In the genomic region with DNA sequence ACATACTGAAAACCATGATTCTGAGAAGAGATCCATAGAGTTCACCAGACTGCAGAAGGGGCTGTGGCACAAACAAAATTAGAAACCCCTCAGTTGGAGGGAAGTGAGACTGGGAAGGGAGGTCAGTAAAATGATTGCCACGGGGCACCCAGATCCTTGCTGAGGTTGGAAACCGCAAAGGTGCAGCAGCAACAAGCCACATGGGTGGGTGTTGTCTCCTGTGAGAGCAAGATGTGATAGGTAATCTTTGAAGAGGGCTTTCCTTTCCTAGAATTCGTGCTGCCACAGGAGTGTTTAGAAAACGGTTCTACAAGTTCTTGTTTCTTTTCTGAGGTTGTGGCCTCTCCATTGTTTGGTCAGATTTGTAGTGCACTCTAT, we compare ENCODE assay signal across 11 cellular contexts.
DNase-seq lines count a peak whose midpoint lies in the region; ATAC-seq and TF ChIP-seq lines count a peak whose summit lies in the region.
"Had no signal": no experiment of that assay in that cellular context is flagged by ENCODE, and none has a peak within 500 bp of the region (broad histone marks: within the 10 kb centered on the region; RNA-seq: fewer than 3 reads in every experiment).

No MANE protein-coding gene starts in this region.

- no peak overlapping the region for H3K4me3 ChIP-seq in upper lobe of left lung
- H3K4me3 ChIP-seq: body of pancreas, upper lobe of right lung had no signal

- no peaks in the 10 kb centered on the region for H3K9me3 ChIP-seq in upper lobe of left lung
- H3K9me3 ChIP-seq: body of pancreas, upper lobe of right lung had no signal

- no peak for TF ChIP-seq POLR2A in upper lobe of left lung (IDR thresholded peaks at IDR 0.05)

- peak overlapping the region; percentile 49 to 72 for H3K27ac Mint-ChIP-seq in natural killer cell treated with Interleukin-12 subunit alpha and Interleukin-12 subunit beta and Interleukin-15 and Interleukin-18, amount 100 ng/mL, for 72 hours
- no peak overlapping the region for H3K27ac Mint-ChIP-seq in WTC11

- H3K4me3 Mint-ChIP-seq in natural killer cell treated with Interleukin-12 subunit alpha and Interleukin-12 subunit beta and Interleukin-15 and Interleukin-18, amount 100 ng/mL, for 72 hours, result peak overlapping the region; percentile 62
- no peak overlapping the region for H3K4me3 Mint-ChIP-seq in WTC11

- no peak overlapping the region for H3K27ac ChIP-seq in upper lobe of left lung
- H3K27ac ChIP-seq: body of pancreas, upper lobe of right lung had no signal

- POLR2A ChIA-PET in WTC11 (lab: Charles Lee), result no interaction called here

- WGBS in upper lobe of left lung, 2 donors, result 63 to 75% methylated on average over 4 of the region's 4 CpGs

- TF ChIP-seq CTCF in upper lobe of left lung (IDR thresholded peaks at IDR 0.05), result no peak
- no peak for TF ChIP-seq CTCF in WTC11 (IDR thresholded peaks at IDR 0.05)

- no peaks in the 10 kb centered on the region for H3K27me3 ChIP-seq in upper lobe of left lung
- H3K27me3 ChIP-seq: body of pancreas, upper lobe of right lung had no signal

- no peak for TF ChIP-seq EP300 in upper lobe of left lung (IDR thresholded peaks at IDR 0.05)

- CTCF ChIA-PET in WTC11 (lab: Charles Lee), result interaction anchor here (1.1 kb wide), 1 partner anchor 8 kb away, joined by 4 read pairs; no protein-coding TSS in a partner anchor

- peak; percentile 21 for DNase-seq in activated CD4-positive, alpha-beta T cell treated with anti-CD3 and anti-CD28 coated beads, Interleukin-2, amount 50 U/mL, for 1 hour
- DNase-seq in natural killer cell treated with Interleukin-12 subunit alpha and Interleukin-12 subunit beta and Interleukin-15 and Interleukin-18, amount 100 ng/mL, for 72 hours (ENCODE audit: low spot score), result no peak
- DNase-seq in NCI-H345 (lab: John Stamatoyannopoulos, UW), result no peak
- DNase-seq in upper lobe of left lung, result no peak
- DNase-seq in SIG-M5 treated with dmso at 0.1 percent for 504 hours (lab: John Stamatoyannopoulos, UW; ENCODE audit: unreplicated experiment), result no peak
- DNase-seq in WTC11 (ENCODE audit: low spot score), result no peak
- DNase-seq: body of pancreas, NCI-H226, upper lobe of right lung had no signal

- ATAC-seq in GM18870 (IDR thresholded peaks at IDR 0.05; ENCODE audit: unreplicated experiment) (peak; percentile 30), HG02759 (IDR thresholded peaks at IDR 0.05; ENCODE audit: unreplicated experiment) (peak; percentile 37), upper lobe of left lung (ENCODE audit: low FRiP score in 2 of 2) (no peak), WTC11 (no peak)
- ATAC-seq in natural killer cell treated with Interleukin-12 subunit alpha and Interleukin-12 subunit beta and Interleukin-15 and Interleukin-18, amount 100 ng/mL, for 72 hours, result peak; percentile 57 to 60
- ATAC-seq: body of pancreas, upper lobe of right lung had no signal

- H3K4me1 Mint-ChIP-seq in natural killer cell treated with Interleukin-12 subunit alpha and Interleukin-12 subunit beta and Interleukin-15 and Interleukin-18, amount 100 ng/mL, for 72 hours (ENCODE audit: low read depth in 2 of 2), result peaks cover 39 to 54% of the 10 kb centered on the region in 2 donors
- H3K4me1 Mint-ChIP-seq in WTC11, result no peaks in the 10 kb centered on the region

- no peaks in the 10 kb centered on the region for H3K27me3 Mint-ChIP-seq in natural killer cell treated with Interleukin-12 subunit alpha and Interleukin-12 subunit beta and Interleukin-15 and Interleukin-18, amount 100 ng/mL, for 72 hours
- H3K27me3 Mint-ChIP-seq in WTC11 (ENCODE audit: low read depth), result no peaks in the 10 kb centered on the region

- H3K4me1 ChIP-seq in upper lobe of left lung, result no peaks in the 10 kb centered on the region
- H3K4me1 ChIP-seq: body of pancreas, upper lobe of right lung had no signal

- H3K36me3 Mint-ChIP-seq in natural killer cell treated with Interleukin-12 subunit alpha and Interleukin-12 subunit beta and Interleukin-15 and Interleukin-18, amount 100 ng/mL, for 72 hours, result peaks cover 73% of the 10 kb centered on the region
- H3K36me3 Mint-ChIP-seq in WTC11, result peaks cover 6% of the 10 kb centered on the region; the same call in 1 of the 2 replicates

- H3K36me3 ChIP-seq in upper lobe of left lung, result peaks cover 17 to 68% (median 22%) of the 10 kb centered on the region in 4 donors

- no peaks in the 10 kb centered on the region for H3K9me3 Mint-ChIP-seq in natural killer cell treated with Interleukin-12 subunit alpha and Interleukin-12 subunit beta and Interleukin-15 and Interleukin-18, amount 100 ng/mL, for 72 hours
- H3K9me3 Mint-ChIP-seq in WTC11, result peaks cover 8% of the 10 kb centered on the region

TF ChIP-seq in WTC11, 78 proteins besides CTCF, POLR2A, EP300 and RAD21:
- TF ChIP-seq, protein P1, sequence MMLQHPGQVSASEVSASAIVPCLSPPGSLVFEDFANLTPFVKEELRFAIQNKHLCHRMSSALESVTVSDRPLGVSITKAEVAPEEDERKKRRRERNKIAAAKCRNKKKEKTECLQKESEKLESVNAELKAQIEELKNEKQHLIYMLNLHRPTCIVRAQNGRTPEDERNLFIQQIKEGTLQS (CRISPR knock-in tag; conservative IDR thresholded peaks at IDR 0.05), result no peak
- TF ChIP-seq, protein P2, sequence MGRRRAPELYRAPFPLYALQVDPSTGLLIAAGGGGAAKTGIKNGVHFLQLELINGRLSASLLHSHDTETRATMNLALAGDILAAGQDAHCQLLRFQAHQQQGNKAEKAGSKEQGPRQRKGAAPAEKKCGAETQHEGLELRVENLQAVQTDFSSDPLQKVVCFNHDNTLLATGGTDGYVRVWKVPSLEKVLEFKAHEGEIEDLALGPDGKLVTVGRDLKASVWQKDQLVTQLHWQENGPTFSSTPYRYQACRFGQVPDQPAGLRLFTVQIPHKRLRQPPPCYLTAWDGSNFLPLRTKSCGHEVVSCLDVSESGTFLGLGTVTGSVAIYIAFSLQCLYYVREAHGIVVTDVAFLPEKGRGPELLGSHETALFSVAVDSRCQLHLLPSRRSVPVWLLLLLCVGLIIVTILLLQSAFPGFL (CRISPR knock-in tag; IDR thresholded peaks at IDR 0.05; ENCODE audit: borderline replicate concordance), result no peak
- TF ChIP-seq, protein P3, sequence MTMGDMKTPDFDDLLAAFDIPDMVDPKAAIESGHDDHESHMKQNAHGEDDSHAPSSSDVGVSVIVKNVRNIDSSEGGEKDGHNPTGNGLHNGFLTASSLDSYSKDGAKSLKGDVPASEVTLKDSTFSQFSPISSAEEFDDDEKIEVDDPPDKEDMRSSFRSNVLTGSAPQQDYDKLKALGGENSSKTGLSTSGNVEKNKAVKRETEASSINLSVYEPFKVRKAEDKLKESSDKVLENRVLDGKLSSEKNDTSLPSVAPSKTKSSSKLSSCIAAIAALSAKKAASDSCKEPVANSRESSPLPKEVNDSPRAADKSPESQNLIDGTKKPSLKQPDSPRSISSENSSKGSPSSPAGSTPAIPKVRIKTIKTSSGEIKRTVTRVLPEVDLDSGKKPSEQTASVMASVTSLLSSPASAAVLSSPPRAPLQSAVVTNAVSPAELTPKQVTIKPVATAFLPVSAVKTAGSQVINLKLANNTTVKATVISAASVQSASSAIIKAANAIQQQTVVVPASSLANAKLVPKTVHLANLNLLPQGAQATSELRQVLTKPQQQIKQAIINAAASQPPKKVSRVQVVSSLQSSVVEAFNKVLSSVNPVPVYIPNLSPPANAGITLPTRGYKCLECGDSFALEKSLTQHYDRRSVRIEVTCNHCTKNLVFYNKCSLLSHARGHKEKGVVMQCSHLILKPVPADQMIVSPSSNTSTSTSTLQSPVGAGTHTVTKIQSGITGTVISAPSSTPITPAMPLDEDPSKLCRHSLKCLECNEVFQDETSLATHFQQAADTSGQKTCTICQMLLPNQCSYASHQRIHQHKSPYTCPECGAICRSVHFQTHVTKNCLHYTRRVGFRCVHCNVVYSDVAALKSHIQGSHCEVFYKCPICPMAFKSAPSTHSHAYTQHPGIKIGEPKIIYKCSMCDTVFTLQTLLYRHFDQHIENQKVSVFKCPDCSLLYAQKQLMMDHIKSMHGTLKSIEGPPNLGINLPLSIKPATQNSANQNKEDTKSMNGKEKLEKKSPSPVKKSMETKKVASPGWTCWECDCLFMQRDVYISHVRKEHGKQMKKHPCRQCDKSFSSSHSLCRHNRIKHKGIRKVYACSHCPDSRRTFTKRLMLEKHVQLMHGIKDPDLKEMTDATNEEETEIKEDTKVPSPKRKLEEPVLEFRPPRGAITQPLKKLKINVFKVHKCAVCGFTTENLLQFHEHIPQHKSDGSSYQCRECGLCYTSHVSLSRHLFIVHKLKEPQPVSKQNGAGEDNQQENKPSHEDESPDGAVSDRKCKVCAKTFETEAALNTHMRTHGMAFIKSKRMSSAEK (CRISPR knock-in tag; IDR thresholded peaks at IDR 0.05; ENCODE audit: borderline replicate concordance), result no peak
- TF ChIP-seq, protein P4, sequence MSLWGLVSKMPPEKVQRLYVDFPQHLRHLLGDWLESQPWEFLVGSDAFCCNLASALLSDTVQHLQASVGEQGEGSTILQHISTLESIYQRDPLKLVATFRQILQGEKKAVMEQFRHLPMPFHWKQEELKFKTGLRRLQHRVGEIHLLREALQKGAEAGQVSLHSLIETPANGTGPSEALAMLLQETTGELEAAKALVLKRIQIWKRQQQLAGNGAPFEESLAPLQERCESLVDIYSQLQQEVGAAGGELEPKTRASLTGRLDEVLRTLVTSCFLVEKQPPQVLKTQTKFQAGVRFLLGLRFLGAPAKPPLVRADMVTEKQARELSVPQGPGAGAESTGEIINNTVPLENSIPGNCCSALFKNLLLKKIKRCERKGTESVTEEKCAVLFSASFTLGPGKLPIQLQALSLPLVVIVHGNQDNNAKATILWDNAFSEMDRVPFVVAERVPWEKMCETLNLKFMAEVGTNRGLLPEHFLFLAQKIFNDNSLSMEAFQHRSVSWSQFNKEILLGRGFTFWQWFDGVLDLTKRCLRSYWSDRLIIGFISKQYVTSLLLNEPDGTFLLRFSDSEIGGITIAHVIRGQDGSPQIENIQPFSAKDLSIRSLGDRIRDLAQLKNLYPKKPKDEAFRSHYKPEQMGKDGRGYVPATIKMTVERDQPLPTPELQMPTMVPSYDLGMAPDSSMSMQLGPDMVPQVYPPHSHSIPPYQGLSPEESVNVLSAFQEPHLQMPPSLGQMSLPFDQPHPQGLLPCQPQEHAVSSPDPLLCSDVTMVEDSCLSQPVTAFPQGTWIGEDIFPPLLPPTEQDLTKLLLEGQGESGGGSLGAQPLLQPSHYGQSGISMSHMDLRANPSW (CRISPR knock-in tag; conservative IDR thresholded peaks at IDR 0.05; ENCODE audit: low read depth), result no peak
- no peak for TF ChIP-seq KAT7 (CRISPR knock-in tag; IDR thresholded peaks at IDR 0.05; ENCODE audit: borderline replicate concordance)
- no peak for TF ChIP-seq SOX15 (CRISPR knock-in tag; IDR thresholded peaks at IDR 0.05)
- TF ChIP-seq NR2C2 (CRISPR knock-in tag; IDR thresholded peaks at IDR 0.05), result no peak

Comparison
In these comparisons a context has a peak if more than half of its experiments do, and no peak if none do; other contexts are left out.
1. ATAC-seq: peak in GM18870 (single experiment), HG02759 (single experiment) and natural killer cell treated with Interleukin-12 subunit alpha and Interleukin-12 subunit beta and Interleukin-15 and Interleukin-18, amount 100 ng/mL, for 72 hours (2 of 2); none in upper lobe of left lung (0 of 2) and WTC11 (single experiment).